ENCODE assay signal across 16 cellular contexts in the genomic region with DNA sequence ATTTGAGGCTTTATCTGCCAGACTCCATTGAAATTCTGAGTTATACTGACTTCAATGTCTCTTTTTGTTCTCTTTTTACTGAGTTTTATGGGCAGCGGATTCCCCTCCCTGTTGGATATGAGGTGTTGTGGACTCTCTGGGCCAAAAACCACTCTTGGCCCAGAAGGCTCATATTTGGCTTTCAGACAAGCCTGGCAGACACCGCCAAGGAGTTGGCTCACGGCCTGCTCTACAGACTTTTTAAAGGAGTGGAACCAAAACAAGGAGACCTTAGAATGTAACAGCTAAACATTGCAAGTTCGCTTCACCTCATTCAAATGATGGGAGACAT.
DNase-seq lines count a peak whose midpoint lies in the region; TF ChIP-seq lines count a peak whose summit lies in the region.
"Had no signal": no experiment of that assay in that cellular context is flagged by ENCODE, and none has a peak within 500 bp of the region (broad histone marks: within the 10 kb centered on the region; RNA-seq: fewer than 3 reads in every experiment).

No MANE protein-coding gene starts in this region.

- H3K4me3 Mint-ChIP-seq in neural crest cell = no peak overlapping the region
- H3K4me3 Mint-ChIP-seq: endodermal cell; stimulated activated effector memory CD8-positive, alpha-beta T cell treated with anti-CD3 and anti-CD28 coated beads, Interleukin-12 subunit alpha, Interleukin-12 subunit beta, amount 100 ng/mL, for 72 hours had no signal

- H3K9me3 ChIP-seq in fibroblast of lung (ENCODE audit: control insufficient read depth, insufficient read depth, low read depth, low read length) = no peaks in the 10 kb centered on the region
- H3K9me3 ChIP-seq in transverse colon = no peaks in the 10 kb centered on the region
- H3K9me3 ChIP-seq: neutrophil had no signal

- in situ Hi-C loops in transverse colon (cut with MboI; ENCODE audit: low pct_ligation_motif_present in 1 of 4, low pct_unique_long_range_greater_than_20kb in 1 of 4, low sequenced_read_pairs in 3 of 4) = no loop called here

- no peak overlapping the region for H2AFZ ChIP-seq in fibroblast of lung (ENCODE audit: low read length)

- no peak overlapping the region for H3K9ac ChIP-seq in fibroblast of lung (ENCODE audit: insufficient read depth, low read length)

- H3K79me2 ChIP-seq in fibroblast of lung (ENCODE audit: control insufficient read depth, insufficient read depth, low read length) = no peaks in the 10 kb centered on the region

- peaks cover 9% of the 10 kb centered on the region for H3K9me3 Mint-ChIP-seq in neural crest cell
- H3K9me3 Mint-ChIP-seq: endodermal cell; stimulated activated effector memory CD8-positive, alpha-beta T cell treated with anti-CD3 and anti-CD28 coated beads, Interleukin-12 subunit alpha, Interleukin-12 subunit beta, amount 100 ng/mL, for 72 hours had no signal

- H3K27me3 Mint-ChIP-seq in neural crest cell (ENCODE audit: low read depth) = no peaks in the 10 kb centered on the region

- H3K4me1 Mint-ChIP-seq in neural crest cell = peaks cover 23% of the 10 kb centered on the region
- H3K4me1 Mint-ChIP-seq: endodermal cell; stimulated activated effector memory CD8-positive, alpha-beta T cell treated with anti-CD3 and anti-CD28 coated beads, Interleukin-12 subunit alpha, Interleukin-12 subunit beta, amount 100 ng/mL, for 72 hours had no signal

- no peak overlapping the region for H3K4me3 ChIP-seq in fibroblast of lung (replicated peaks in 1 of 4; ENCODE audit: control extremely low read depth in 1 of 4, insufficient read depth in 1 of 4, low read depth in 3 of 4, low read length in 4 of 4)
- H3K4me3 ChIP-seq in transverse colon = no peak overlapping the region
- H3K4me3 ChIP-seq: smooth muscle cell had no signal

- H3K27me3 ChIP-seq in fibroblast of lung (ENCODE audit: control insufficient read depth, insufficient read depth, low read length) (no peaks in the 10 kb centered on the region), transverse colon (no peaks in the 10 kb centered on the region)
- H3K27me3 ChIP-seq: neutrophil had no signal

- DNase-seq in anterior cingulate cortex (lab: John Stamatoyannopoulos, UW) = peak in 41 of 58 donors; percentile 2 to 74 (median 35)
- DNase-seq in fibroblast of lung (ENCODE audit: low read depth in 2 of 2) = peak; percentile 23 to 45
- DNase-seq in neural crest cell (ENCODE audit: low read depth, low spot score) = no peak
- DNase-seq in transverse colon = peak; percentile 18
- no peak for DNase-seq in activated CD8-positive, alpha-beta memory T cell treated with anti-CD3 and anti-CD28 coated beads, Interleukin-2, amount 50 U/mL, for 4 hours
- no peak for DNase-seq in glomerular visceral epithelial cell (ENCODE audit: extremely low spot score)
- DNase-seq in NCI-H2029 treated with DMSO at 0.1 percent for 48 hours (lab: John Stamatoyannopoulos, UW) = no peak
- DNase-seq: activated CD4-positive, CD25-positive, alpha-beta regulatory T cell; endodermal cell; NCI-H1105 treated with DMSO at 0.1 percent for 48 hours; NCI-H226; SIG-M5; T-helper 2 cell had no signal

- no peaks in the 10 kb centered on the region for H3K36me3 ChIP-seq in fibroblast of lung (ENCODE audit: control insufficient read depth, insufficient read depth, low read length)
- no peaks in the 10 kb centered on the region for H3K36me3 ChIP-seq in transverse colon
- H3K36me3 ChIP-seq: neutrophil had no signal

- H4K20me1 ChIP-seq in fibroblast of lung (ENCODE audit: control insufficient read depth, extremely low read depth, insufficient read depth, low read length) = no peaks in the 10 kb centered on the region

- H3K27ac ChIP-seq in fibroblast of lung (ENCODE audit: insufficient read depth, low read length) (no peak overlapping the region), transverse colon (peak overlapping the region in 2 of 4 donors; percentile 43 to 80)
- H3K27ac ChIP-seq: neutrophil had no signal

- H3K4me1 ChIP-seq in fibroblast of lung (ENCODE audit: control insufficient read depth, extremely low read depth, insufficient read depth, low read length) (no peaks in the 10 kb centered on the region), transverse colon (peaks cover 0 to 2% (median 0%) of the 10 kb centered on the region in 4 donors)

- no peak overlapping the region for H3K4me2 ChIP-seq in fibroblast of lung (ENCODE audit: extremely low read depth, insufficient read depth, low read length)
- H3K4me2 ChIP-seq: smooth muscle cell had no signal

- WGBS in transverse colon (ENCODE audit: low coverage in 1 of 2), 2 donors = 68% methylated on average over 4 of the region's 4 CpGs; no CpG with 5 or more reads in 1 of the 2 donors

- no peaks in the 10 kb centered on the region for H3K36me3 Mint-ChIP-seq in neural crest cell (ENCODE audit: low read depth)
- H3K36me3 Mint-ChIP-seq: stimulated activated effector memory CD8-positive, alpha-beta T cell treated with anti-CD3 and anti-CD28 coated beads, Interleukin-12 subunit alpha, Interleukin-12 subunit beta, amount 100 ng/mL, for 72 hours had no signal

- intact Hi-C loops in transverse colon (cut with DNase I; ENCODE audit: low total_unique reads) = no loop called here

- TF ChIP-seq EP300 in transverse colon (IDR thresholded peaks at IDR 0.05; ENCODE audit: low read depth) = no peak

- TF ChIP-seq CTCF in fibroblast of lung (conservative IDR thresholded peaks at IDR 0.05 in 1 of 2, IDR thresholded peaks at IDR 0.05 in 1 of 2; ENCODE audit: low read depth in 1 of 2, low read length in 2 of 2) = no peak
- no peak for TF ChIP-seq CTCF in neural crest cell (conservative IDR thresholded peaks at IDR 0.05)
- TF ChIP-seq CTCF in transverse colon (IDR thresholded peaks at IDR 0.05) = no peak

- H3K27ac Mint-ChIP-seq in neural crest cell (ENCODE audit: unreplicated experiment) = peak overlapping the region; percentile 97
- H3K27ac Mint-ChIP-seq: endodermal cell; stimulated activated effector memory CD8-positive, alpha-beta T cell treated with anti-CD3 and anti-CD28 coated beads, Interleukin-12 subunit alpha, Interleukin-12 subunit beta, amount 100 ng/mL, for 72 hours had no signal

- TF ChIP-seq POLR2A in transverse colon (IDR thresholded peaks at IDR 0.05) = no peak

Comparison
In these comparisons a context has a peak if more than half of its experiments do, and no peak if none do; other contexts are left out.
1. DNase-seq: peak in anterior cingulate cortex (41 of 58), fibroblast of lung (2 of 2) and transverse colon (single experiment); none in neural crest cell (single experiment), activated CD8-positive, alpha-beta memory T cell treated with anti-CD3 and anti-CD28 coated beads, Interleukin-2, amount 50 U/mL, for 4 hours (single experiment), glomerular visceral epithelial cell (single experiment) and NCI-H2029 treated with DMSO at 0.1 percent for 48 hours (single experiment).